ENCODE assay signal across 24 cellular contexts in genomic region chr13:34467450-34468083, GRCh38.
DNase-seq lines count a peak whose midpoint lies in the region; ATAC-seq and TF ChIP-seq lines count a peak whose summit lies in the region.
"Had no signal": no experiment of that assay in that cellular context is flagged by ENCODE, and none has a peak within 500 bp of the region (broad histone marks: within the 10 kb centered on the region; RNA-seq: fewer than 3 reads in every experiment).

No MANE protein-coding gene starts in this region.

- H3K27ac ChIP-seq in PC-3 (ENCODE audit: low read length) (peak overlapping the region; percentile 97), esophagus muscularis mucosa (replicated peaks in 1 of 4) (no peak overlapping the region)
- H3K27ac ChIP-seq: HL-60, KMS-11, SJSA1 had no signal

- no peak overlapping the region for H3K4me3 ChIP-seq in PC-3 (ENCODE audit: low read length)
- no peak overlapping the region for H3K4me3 ChIP-seq in esophagus muscularis mucosa
- H3K4me3 ChIP-seq: SJSA1 had no signal

- H3K4me1 ChIP-seq in PC-3 (ENCODE audit: insufficient read depth, low read length): peaks cover 71% of the 10 kb centered on the region
- H3K4me1 ChIP-seq in esophagus muscularis mucosa: peaks cover 4 to 33% (median 26%) of the 10 kb centered on the region in 4 donors

- CTCF ChIA-PET in PC-3 (lab: Charles Lee): no interaction called here

- no peaks in the 10 kb centered on the region for H3K9me3 Mint-ChIP-seq in activated T-helper 1 cell treated with anti-CD3 and anti-CD28 coated beads, Interleukin-12 subunit alpha, Interleukin-12 subunit beta, Interleukin-2, Interleukin-4 antibody, amounts not matched to agents 30 ng/mL and 10 ng/mL and 1 ng/mL, durations not matched to agents 14 hours and 24 hours and 36 hours
- H3K9me3 Mint-ChIP-seq in HFFc6: no peaks in the 10 kb centered on the region

- no TSS peak for BruUV-seq in PC-3 (replicated peaks; lab: Mats Ljungman, UMichigan)

- H3K9me2 ChIP-seq in PC-3 (replicated peaks; ENCODE audit: low read length): no peaks in the 10 kb centered on the region

- H3K36me3 Mint-ChIP-seq in activated T-helper 1 cell treated with anti-CD3 and anti-CD28 coated beads, Interleukin-12 subunit alpha, Interleukin-12 subunit beta, Interleukin-2, Interleukin-4 antibody, amounts not matched to agents 30 ng/mL and 10 ng/mL and 1 ng/mL, durations not matched to agents 14 hours and 24 hours and 36 hours (ENCODE audit: low read depth): no peaks in the 10 kb centered on the region
- no peaks in the 10 kb centered on the region for H3K36me3 Mint-ChIP-seq in HFFc6 (ENCODE audit: low read depth)
- H3K36me3 Mint-ChIP-seq: CD4-positive, alpha-beta memory T cell; IgD-negative memory B cell had no signal

- no peak overlapping the region for H3K27ac Mint-ChIP-seq in activated T-helper 1 cell treated with anti-CD3 and anti-CD28 coated beads, Interleukin-12 subunit alpha, Interleukin-12 subunit beta, Interleukin-2, Interleukin-4 antibody, amounts not matched to agents 30 ng/mL and 10 ng/mL and 1 ng/mL, durations not matched to agents 14 hours and 24 hours and 36 hours
- H3K27ac Mint-ChIP-seq in HFFc6: no peak overlapping the region
- H3K27ac Mint-ChIP-seq: CD4-positive, alpha-beta memory T cell; IgD-negative memory B cell had no signal

- H2AFZ ChIP-seq in PC-3 (ENCODE audit: low read length): no peak overlapping the region

- no peaks in the 10 kb centered on the region for H3K27me3 ChIP-seq in PC-3 (ENCODE audit: low read length)
- no peaks in the 10 kb centered on the region for H3K27me3 ChIP-seq in esophagus muscularis mucosa
- H3K27me3 ChIP-seq: SJSA1 had no signal

- H4K20me1 ChIP-seq in PC-3 (ENCODE audit: low read length): no peaks in the 10 kb centered on the region

- no peak overlapping the region for H3K4me3 Mint-ChIP-seq in activated T-helper 1 cell treated with anti-CD3 and anti-CD28 coated beads, Interleukin-12 subunit alpha, Interleukin-12 subunit beta, Interleukin-2, Interleukin-4 antibody, amounts not matched to agents 30 ng/mL and 10 ng/mL and 1 ng/mL, durations not matched to agents 14 hours and 24 hours and 36 hours
- no peak overlapping the region for H3K4me3 Mint-ChIP-seq in HFFc6
- H3K4me3 Mint-ChIP-seq: CD4-positive, alpha-beta memory T cell; IgD-negative memory B cell had no signal

- H3K9ac ChIP-seq in PC-3 (ENCODE audit: low read length): peak overlapping the region; percentile 75; the same call in 1 of the 2 replicates
- H3K9ac ChIP-seq: KMS-11 had no signal

- no peaks in the 10 kb centered on the region for H3F3A ChIP-seq in PC-3 (ENCODE audit: low read length, unreplicated experiment)

- DNase-seq in DMS53 (lab: John Stamatoyannopoulos, UW): peak; percentile 59
- no peak for DNase-seq in PC-3
- DNase-seq in esophagus muscularis mucosa (ENCODE audit: extremely low spot score): peak; percentile 26
- peak; percentile 61 for DNase-seq in renal cortical epithelial cell (ENCODE audit: low read depth)
- DNase-seq in activated T-helper 1 cell treated with anti-CD3 and anti-CD28 coated beads, Interleukin-12 subunit alpha, Interleukin-12 subunit beta, Interleukin-2, Interleukin-4 antibody, amounts not matched to agents 30 ng/mL and 10 ng/mL and 1 ng/mL, durations not matched to agents 14 hours and 24 hours and 36 hours (ENCODE audit: low spot score): no peak
- DNase-seq in HFFc6: no peak
- DNase-seq: C1 segment of cervical spinal cord; CD4-positive, alpha-beta memory T cell; COR-L47; HCEC 1CT; MM.1S; NCI-H1694; NCI-H2029 treated with DMSO at 0.1 percent for 48 hours; NCI-H446 treated with DMSO at 0.1 percent for 48 hours; NCI-H526; NCI-H82; NK-92 treated with Interleukin-12 subunit alpha and Interleukin-12 subunit beta, amount 100 ng/mL, for 24 hours; Right ventricle myocardium superior; RPMI8226 had no signal

- H3K4me2 ChIP-seq in PC-3 (ENCODE audit: low read length): no peak overlapping the region
- H3K4me2 ChIP-seq: KMS-11 had no signal

- intact Hi-C loops in PC-3 (cut with micrococcal nuclease) (loop anchor here (2.0 to 5.0 kb wide), 5 partner anchors 55 to 475 kb away; partner anchors contain the start of gene NBEA), esophagus muscularis mucosa (cut with DNase I) (no loop called here)
- intact Hi-C loops in activated T-helper 1 cell treated with anti-CD3 and anti-CD28 coated beads, Interleukin-12 subunit alpha, Interleukin-12 subunit beta, Interleukin-2, Interleukin-4 antibody, amounts not matched to agents 30 ng/mL and 10 ng/mL and 1 ng/mL, durations not matched to agents 14 hours and 24 hours and 36 hours (cut with micrococcal nuclease): no loop called here

- TF ChIP-seq CTCF in PC-3 (conservative IDR thresholded peaks at IDR 0.05; ENCODE audit: low read depth, low read length): no peak
- TF ChIP-seq CTCF in esophagus muscularis mucosa (IDR thresholded peaks at IDR 0.05): no peak
- no peak for TF ChIP-seq CTCF in HFFc6 (IDR thresholded peaks at IDR 0.05)

- POLR2A ChIA-PET in PC-3 (lab: Charles Lee; ENCODE audit: unreplicated experiment): no interaction called here

- WGBS in esophagus muscularis mucosa: 58% methylated on average over 3 of the region's 3 CpGs

- no peaks in the 10 kb centered on the region for H3K27me3 Mint-ChIP-seq in activated T-helper 1 cell treated with anti-CD3 and anti-CD28 coated beads, Interleukin-12 subunit alpha, Interleukin-12 subunit beta, Interleukin-2, Interleukin-4 antibody, amounts not matched to agents 30 ng/mL and 10 ng/mL and 1 ng/mL, durations not matched to agents 14 hours and 24 hours and 36 hours (ENCODE audit: insufficient read depth)
- peaks cover 1% of the 10 kb centered on the region for H3K27me3 Mint-ChIP-seq in HFFc6 (ENCODE audit: insufficient read depth)
- H3K27me3 Mint-ChIP-seq: CD4-positive, alpha-beta memory T cell; IgD-negative memory B cell had no signal

- TF ChIP-seq POLR2A in esophagus muscularis mucosa (IDR thresholded peaks at IDR 0.05; ENCODE audit: low read depth): no peak

- H3K79me2 ChIP-seq in PC-3 (ENCODE audit: low read length): no peaks in the 10 kb centered on the region

- TF ChIP-seq EP300 in esophagus muscularis mucosa (IDR thresholded peaks at IDR 0.05): no peak

- H3K4me1 Mint-ChIP-seq in activated T-helper 1 cell treated with anti-CD3 and anti-CD28 coated beads, Interleukin-12 subunit alpha, Interleukin-12 subunit beta, Interleukin-2, Interleukin-4 antibody, amounts not matched to agents 30 ng/mL and 10 ng/mL and 1 ng/mL, durations not matched to agents 14 hours and 24 hours and 36 hours (ENCODE audit: low read depth): no peaks in the 10 kb centered on the region
- H3K4me1 Mint-ChIP-seq in HFFc6 (ENCODE audit: low read depth): peaks cover 22% of the 10 kb centered on the region
- H3K4me1 Mint-ChIP-seq: CD4-positive, alpha-beta memory T cell; IgD-negative memory B cell had no signal

- H3K36me3 ChIP-seq in PC-3 (ENCODE audit: low read depth, low read length) (no peaks in the 10 kb centered on the region), esophagus muscularis mucosa (no peaks in the 10 kb centered on the region)
- H3K36me3 ChIP-seq: SJSA1 had no signal

- no peak for ATAC-seq in PC-3
- ATAC-seq in GM19467 (IDR thresholded peaks at IDR 0.05; ENCODE audit: unreplicated experiment): no peak

- no peaks in the 10 kb centered on the region for H3K9me3 ChIP-seq in PC-3 (ENCODE audit: low read length)
- no peaks in the 10 kb centered on the region for H3K9me3 ChIP-seq in esophagus muscularis mucosa
- H3K9me3 ChIP-seq: SJSA1 had no signal

Comparison
In these comparisons a context has a peak if more than half of its experiments do, and no peak if none do; other contexts are left out.
1. DNase-seq: peak in DMS53 (single experiment), esophagus muscularis mucosa (single experiment) and renal cortical epithelial cell (single experiment); none in PC-3 (single experiment), activated T-helper 1 cell treated with anti-CD3 and anti-CD28 coated beads, Interleukin-12 subunit alpha, Interleukin-12 subunit beta, Interleukin-2, Interleukin-4 antibody, amounts not matched to agents 30 ng/mL and 10 ng/mL and 1 ng/mL, durations not matched to agents 14 hours and 24 hours and 36 hours (single experiment) and HFFc6 (single experiment).